In genomic region chr6:135869857-135870256, GRCh38 we compare ENCODE assay signal across 23 cellular contexts. TPM values are rescaled to one million over a fixed set of nuclear protein-coding genes. Genes with fewer than 3 reads are reported as not detected.
DNase-seq lines count a peak whose midpoint lies in the region; ATAC-seq and TF ChIP-seq lines count a peak whose summit lies in the region.
"Had no signal": no experiment of that assay in that cellular context is flagged by ENCODE, and none has a peak within 500 bp of the region (broad histone marks: within the 10 kb centered on the region; RNA-seq: fewer than 3 reads in every experiment).

No MANE protein-coding gene starts in this region.

- TF ChIP-seq CTCF in left ventricle myocardium inferior (IDR thresholded peaks at IDR 0.05; ENCODE audit: borderline replicate concordance): no peak
- no peak for TF ChIP-seq CTCF in fibroblast of mammary gland (conservative IDR thresholded peaks at IDR 0.05; ENCODE audit: control insufficient read depth, insufficient read depth, low read depth, low read length)

- no peak overlapping the region for H3K4me3 ChIP-seq in left ventricle myocardium inferior
- no peak overlapping the region for H3K4me3 ChIP-seq in fibroblast of mammary gland (ENCODE audit: control insufficient read depth, low read depth, low read length)
- H3K4me3 ChIP-seq: ascending aorta, GM23338, suprapubic skin had no signal

- peaks cover 32% of the 10 kb centered on the region for H3K4me1 Mint-ChIP-seq in T-helper 2 cell treated with Interferon-gamma antibody and Interleukin-4, amounts not matched to agents 5 μg/mL and 100 μg/mL, for 36 hours (ENCODE audit: low read depth)
- H3K4me1 Mint-ChIP-seq: GM23338 had no signal

- no peaks in the 10 kb centered on the region for H3K27me3 Mint-ChIP-seq in T-helper 2 cell treated with Interferon-gamma antibody and Interleukin-4, amounts not matched to agents 5 μg/mL and 100 μg/mL, for 36 hours (ENCODE audit: low read depth)
- H3K27me3 Mint-ChIP-seq: activated naive CD4-positive, alpha-beta T cell treated with anti-CD3 and anti-CD28 coated beads, Interleukin-2, amount 50 U/mL, for 24 hours; CD4-positive, alpha-beta memory T cell had no signal

- intact Hi-C loops in left ventricle myocardium inferior (cut with micrococcal nuclease): no loop called here
- intact Hi-C loops in Right ventricle myocardium inferior (cut with DNase I): no loop called here

- no peaks in the 10 kb centered on the region for H3K36me3 ChIP-seq in left ventricle myocardium inferior
- H3K36me3 ChIP-seq: ascending aorta, suprapubic skin had no signal

- POLR2A ChIA-PET in HEK293T (lab: Yijun Ruan, JAX): no interaction called here

- H3K4me1 ChIP-seq in left ventricle myocardium inferior: peaks cover 33% of the 10 kb centered on the region
- H3K4me1 ChIP-seq: ascending aorta, suprapubic skin had no signal

- H3K27ac ChIP-seq in left ventricle myocardium inferior (replicated peaks): peak overlapping the region; percentile 64
- H3K27ac ChIP-seq: 22Rv1, ascending aorta, KMS-11, suprapubic skin, VCaP had no signal

- no peak overlapping the region for H3K4me3 Mint-ChIP-seq in T-helper 2 cell treated with Interferon-gamma antibody and Interleukin-4, amounts not matched to agents 5 μg/mL and 100 μg/mL, for 36 hours
- H3K4me3 Mint-ChIP-seq: activated naive CD4-positive, alpha-beta T cell treated with anti-CD3 and anti-CD28 coated beads, Interleukin-2, amount 50 U/mL, for 24 hours; CD4-positive, alpha-beta memory T cell; GM23338; T-helper 1 cell treated with Interleukin-12 subunit alpha and Interleukin-12 subunit beta and Interleukin-4 antibody, amounts not matched to agents 30 μg/mL and 1 μg/mL, for 36 hours had no signal

- peak; percentile 40 for DNase-seq in T-helper 2 cell treated with Interferon-gamma antibody and Interleukin-4, amounts not matched to agents 5 μg/mL and 100 μg/mL, for 36 hours (ENCODE audit: low spot score)
- DNase-seq in T-helper 2 cell: no peak
- DNase-seq in left ventricle myocardium inferior: no peak
- no peak for DNase-seq in Right ventricle myocardium inferior (ENCODE audit: missing footprints)
- DNase-seq in fibroblast of mammary gland (ENCODE audit: low read depth): peak; percentile 41
- no peak for DNase-seq in stimulated activated naive CD8-positive, alpha-beta T cell treated with anti-CD3 and anti-CD28 coated beads, Interleukin-15, Interleukin-2, amounts not matched to agents 100 U/mL and 50 U/mL, for 24 hours
- no peak for DNase-seq in NCI-H1930 (lab: John Stamatoyannopoulos, UW)
- no peak for DNase-seq in HEK293T (ENCODE audit: extremely low spot score)
- DNase-seq: activated CD4-positive, alpha-beta T cell treated with anti-CD3 and anti-CD28 coated beads, Interleukin-2, amount 50 U/mL, for 4 hours; CD4-positive, alpha-beta memory T cell; DMS 273 treated with DMSO at 0.1 percent for 48 hours; GDM1; NCI-H1436 treated with DMSO at 0.1 percent for 48 hours; NCI-H2171; NCI-H526 had no signal

- H3K27ac Mint-ChIP-seq in T-helper 2 cell treated with Interferon-gamma antibody and Interleukin-4, amounts not matched to agents 5 μg/mL and 100 μg/mL, for 36 hours: peak overlapping the region; percentile 21
- H3K27ac Mint-ChIP-seq: activated naive CD4-positive, alpha-beta T cell treated with anti-CD3 and anti-CD28 coated beads, Interleukin-2, amount 50 U/mL, for 24 hours; CD4-positive, alpha-beta memory T cell; GM23338; T-helper 1 cell treated with Interleukin-12 subunit alpha and Interleukin-12 subunit beta and Interleukin-4 antibody, amounts not matched to agents 30 μg/mL and 1 μg/mL, for 36 hours had no signal

- no peak for ATAC-seq in Right ventricle myocardium inferior
- peak; percentile 94 for ATAC-seq in stimulated activated naive CD8-positive, alpha-beta T cell treated with anti-CD3 and anti-CD28 coated beads, Interleukin-15, Interleukin-2, amounts not matched to agents 100 U/mL and 50 U/mL, for 24 hours
- ATAC-seq: GM23338 had no signal

- CTCF ChIA-PET in HEK293T (lab: Yijun Ruan, JAX): no interaction called here

- peaks cover 32% of the 10 kb centered on the region for H3K36me3 Mint-ChIP-seq in T-helper 2 cell treated with Interferon-gamma antibody and Interleukin-4, amounts not matched to agents 5 μg/mL and 100 μg/mL, for 36 hours (ENCODE audit: low read depth)

- H3K9me3 ChIP-seq in left ventricle myocardium inferior (replicated peaks): peaks cover 4% of the 10 kb centered on the region
- H3K9me3 ChIP-seq: ascending aorta, suprapubic skin had no signal

- no peaks in the 10 kb centered on the region for H3K27me3 ChIP-seq in left ventricle myocardium inferior (ENCODE audit: low read depth)
- H3K27me3 ChIP-seq: ascending aorta, suprapubic skin had no signal

- H3K9me3 Mint-ChIP-seq in T-helper 2 cell treated with Interferon-gamma antibody and Interleukin-4, amounts not matched to agents 5 μg/mL and 100 μg/mL, for 36 hours: peaks cover 6% of the 10 kb centered on the region
- H3K9me3 Mint-ChIP-seq: activated naive CD4-positive, alpha-beta T cell treated with anti-CD3 and anti-CD28 coated beads, Interleukin-2, amount 50 U/mL, for 24 hours had no signal

TF ChIP-seq in HEK293T, 16 proteins besides CTCF, POLR2A, EP300 and RAD21:
- TF ChIP-seq ARNT (IDR thresholded peaks at IDR 0.05): no peak
- TF ChIP-seq TARDBP (IDR thresholded peaks at IDR 0.05): no peak
- TF ChIP-seq HDGF (IDR thresholded peaks at IDR 0.05; ENCODE audit: borderline replicate concordance): no peak
- no peak for TF ChIP-seq L3MBTL2 (conservative IDR thresholded peaks at IDR 0.05)
- TF ChIP-seq ZNF384 (IDR thresholded peaks at IDR 0.05): no peak
- no peak for TF ChIP-seq BHLHE40 (IDR thresholded peaks at IDR 0.05; ENCODE audit: borderline replicate concordance)
- TF ChIP-seq FOXK2 (IDR thresholded peaks at IDR 0.05): no peak
- TF ChIP-seq CTBP1 (IDR thresholded peaks at IDR 0.05; ENCODE audit: borderline replicate concordance): no peak
- no peak for TF ChIP-seq LEF1 (IDR thresholded peaks at IDR 0.05; ENCODE audit: borderline replicate concordance)
- TF ChIP-seq FOXM1 (IDR thresholded peaks at IDR 0.05; ENCODE audit: borderline replicate concordance): no peak
- no peak for TF ChIP-seq SP1 (IDR thresholded peaks at IDR 0.05)
- TF ChIP-seq, protein P1, sequence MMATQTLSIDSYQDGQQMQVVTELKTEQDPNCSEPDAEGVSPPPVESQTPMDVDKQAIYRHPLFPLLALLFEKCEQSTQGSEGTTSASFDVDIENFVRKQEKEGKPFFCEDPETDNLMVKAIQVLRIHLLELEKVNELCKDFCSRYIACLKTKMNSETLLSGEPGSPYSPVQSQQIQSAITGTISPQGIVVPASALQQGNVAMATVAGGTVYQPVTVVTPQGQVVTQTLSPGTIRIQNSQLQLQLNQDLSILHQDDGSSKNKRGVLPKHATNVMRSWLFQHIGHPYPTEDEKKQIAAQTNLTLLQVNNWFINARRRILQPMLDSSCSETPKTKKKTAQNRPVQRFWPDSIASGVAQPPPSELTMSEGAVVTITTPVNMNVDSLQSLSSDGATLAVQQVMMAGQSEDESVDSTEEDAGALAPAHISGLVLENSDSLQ (IDR thresholded peaks at IDR 0.05): no peak
- no peak for TF ChIP-seq FOXA1 (IDR thresholded peaks at IDR 0.05)
- no peak for TF ChIP-seq ELF4 (IDR thresholded peaks at IDR 0.05)
- no peak for TF ChIP-seq SUZ12 (IDR thresholded peaks at IDR 0.05)
- TF ChIP-seq NFRKB (IDR thresholded peaks at IDR 0.05): no peak
TF ChIP-seq in HEK293T: peak in this region for 0.

RNA-seq across cellular contexts. Expression of gene PDE7B, which starts 18.4 kb away (rescaled TPM):
- total RNA-seq in left ventricle myocardium inferior (12.6 TPM), Right ventricle myocardium inferior (18.7 TPM)

Comparison
In these comparisons a context has a peak if more than half of its experiments do, and no peak if none do; other contexts are left out.
1. DNase-seq: peak in T-helper 2 cell treated with Interferon-gamma antibody and Interleukin-4, amounts not matched to agents 5 μg/mL and 100 μg/mL, for 36 hours (single experiment) and fibroblast of mammary gland (single experiment); none in T-helper 2 cell (0 of 5), left ventricle myocardium inferior (single experiment), Right ventricle myocardium inferior (single experiment), stimulated activated naive CD8-positive, alpha-beta T cell treated with anti-CD3 and anti-CD28 coated beads, Interleukin-15, Interleukin-2, amounts not matched to agents 100 U/mL and 50 U/mL, for 24 hours (single experiment), NCI-H1930 (0 of 2) and HEK293T (single experiment).